Comparison of ENCODE assay signal across 8 cellular contexts in the genomic region with DNA sequence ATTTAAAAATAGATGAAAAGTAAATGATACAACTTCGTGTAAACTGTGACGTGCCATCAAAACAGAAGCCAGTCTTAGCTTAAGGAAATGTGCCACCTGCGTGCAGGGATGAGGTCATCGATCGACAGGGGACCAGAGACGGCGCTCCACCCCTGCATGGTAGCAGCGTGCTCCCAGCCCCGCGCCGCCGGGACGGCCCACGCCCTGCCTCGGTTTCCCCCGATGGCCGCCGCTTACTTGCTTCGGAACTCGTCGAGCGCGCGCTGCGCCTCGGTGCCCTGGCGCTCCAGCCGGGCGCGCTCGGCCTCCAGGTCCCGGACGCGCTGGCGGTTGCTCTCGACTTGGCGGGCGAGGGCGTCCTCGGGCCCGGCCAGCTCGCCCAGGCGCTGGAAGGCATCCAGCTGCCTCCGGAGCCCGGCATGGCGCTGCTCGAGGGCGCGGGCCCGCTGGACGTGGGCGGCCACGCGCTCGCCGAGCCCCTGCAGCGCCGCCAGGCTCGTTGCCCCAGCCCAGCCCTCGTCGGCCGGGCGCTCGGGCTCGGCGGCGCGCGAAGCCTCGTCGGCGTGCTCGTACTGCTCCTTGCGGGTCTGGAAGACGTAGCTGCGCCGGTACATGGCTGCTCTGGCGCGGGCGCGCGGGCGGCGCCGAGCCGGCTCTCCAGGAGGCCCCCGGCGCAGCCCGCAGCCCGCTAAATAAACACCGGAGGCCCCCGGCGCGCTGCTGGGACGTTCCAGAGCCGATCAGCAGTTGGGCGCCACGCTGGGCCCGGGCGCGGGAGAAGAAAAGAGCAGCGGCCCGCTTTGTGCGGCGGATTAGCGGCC. TPM values are rescaled to one million over a fixed set of nuclear protein-coding genes. Genes with fewer than 3 reads are reported as not detected.
A peak's percentile ranks its signal among the peaks of the same experiment; 100 is the strongest.
DNase-seq lines count a peak whose midpoint lies in the region; ATAC-seq and TF ChIP-seq lines count a peak whose summit lies in the region.

BFSP1 (minus strand) TSS at position 664 of the 821 bp plus-strand sequence; CDS start at position 614, 50 bp downstream.

- peak within 1 kb of the TSS; percentile 68 for H3K4me3 ChIP-seq in HUES64 (ENCODE audit: low read length)
- peak within 1 kb of the TSS; percentile 33 for H3K4me3 ChIP-seq in cardiac muscle cell
- peak within 1 kb of the TSS; percentile 55 for H3K4me3 ChIP-seq in ovary

- peaks cover 22% of the 10 kb centered on the region for H3K27me3 Mint-ChIP-seq in activated naive CD8-positive, alpha-beta T cell

- no peak for ATAC-seq in GM18861 (IDR thresholded peaks at IDR 0.05; ENCODE audit: unreplicated experiment)

- H3K9ac ChIP-seq in HUES64 (ENCODE audit: low read depth, low read length): peak within 1 kb of the TSS; percentile 89

- H3K27me3 ChIP-seq in HUES64 (ENCODE audit: insufficient read depth, low read length): peaks cover 37% of the 10 kb centered on the region
- no peaks in the 10 kb centered on the region for H3K27me3 ChIP-seq in cardiac muscle cell
- no peaks in the 10 kb centered on the region for H3K27me3 ChIP-seq in ovary

- H3K27ac ChIP-seq in HUES64 (ENCODE audit: low read depth, low read length) (peak within 1 kb of the TSS; percentile 87; the same call in 1 of the 2 replicates), cardiac muscle cell (peak within 1 kb of the TSS; percentile 84), ovary (peak within 1 kb of the TSS; percentile 56 to 67)

- H3K9me3 ChIP-seq in HUES64 (ENCODE audit: insufficient read depth, low read depth, low read length) (no peaks in the 10 kb centered on the region), cardiac muscle cell (ENCODE audit: low read depth) (no peaks in the 10 kb centered on the region), ovary (no peaks in the 10 kb centered on the region)

- no peak for TF ChIP-seq POLR2A in ovary (IDR thresholded peaks at IDR 0.05)

- TF ChIP-seq CTCF in cardiac muscle cell (IDR thresholded peaks at IDR 0.05; ENCODE audit: low read depth, low read length) (no peak), ovary (IDR thresholded peaks at IDR 0.05) (no peak)

- H3K9me3 Mint-ChIP-seq in activated naive CD8-positive, alpha-beta T cell (ENCODE audit: low read depth): no peaks in the 10 kb centered on the region

- H3K36me3 ChIP-seq in HUES64 (ENCODE audit: insufficient read depth, low read length): no peaks in the 10 kb centered on the region
- no peaks in the 10 kb centered on the region for H3K36me3 ChIP-seq in cardiac muscle cell
- no peaks in the 10 kb centered on the region for H3K36me3 ChIP-seq in ovary

- H3K4me3 Mint-ChIP-seq in activated naive CD8-positive, alpha-beta T cell: peak within 1 kb of the TSS; percentile 86

- peaks cover 8% of the 10 kb centered on the region for H3K4me1 Mint-ChIP-seq in activated naive CD8-positive, alpha-beta T cell (ENCODE audit: low read depth)

- peak; percentile 69 for DNase-seq in Daoy (ENCODE audit: low read depth)
- peak; percentile 74 for DNase-seq in RPMI8226
- DNase-seq in cardiac muscle cell (ENCODE audit: low read depth in 1 of 2, low spot score in 1 of 2): peak; percentile 77 to 80
- DNase-seq in ovary: peak; percentile 39 to 80 (median 73)
- peak; percentile 50 for DNase-seq in ureter (ENCODE audit: low spot score)

- no peak for TF ChIP-seq EP300 in ovary (IDR thresholded peaks at IDR 0.05)

- H3K4me1 ChIP-seq in HUES64 (ENCODE audit: insufficient read depth, low read length): peaks cover 16% of the 10 kb centered on the region
- H3K4me1 ChIP-seq in cardiac muscle cell (ENCODE audit: low read depth): peaks cover 10% of the 10 kb centered on the region
- peaks cover 3% of the 10 kb centered on the region for H3K4me1 ChIP-seq in ovary (ENCODE audit: insufficient read depth)

- peak within 1 kb of the TSS; percentile 73 for H3K27ac Mint-ChIP-seq in activated naive CD8-positive, alpha-beta T cell

- no peaks in the 10 kb centered on the region for H3K36me3 Mint-ChIP-seq in activated naive CD8-positive, alpha-beta T cell

- WGBS in HUES64: under 1% methylated on average over 106 of the region's 106 CpGs
- WGBS in ovary, 3 donors: 1 to 2% (median 1%) methylated on average over 59 to 106 of the region's 106 CpGs

- intact Hi-C loops in ovary (cut with DNase I): loop anchor here in 2 of 4 donors (10.0 kb wide), 2 partner anchors 364 to 464 kb away; no protein-coding TSS in a partner anchor

RNA-seq across cellular contexts. Expression of gene BFSP1, which starts in this region (rescaled TPM):
- 0.42 and 4.2 TPM in 2 replicates for total RNA-seq in Daoy (2014; rRNA removed; shearing (Covaris generic))
- 4.0 TPM for polyA plus RNA-seq in HUES64 (2013, experiment 1 of 2)
- 4.2 TPM for polyA plus RNA-seq in HUES64 (2013, experiment 2 of 2)
- total RNA-seq in cardiac muscle cell (3.2 and 7.1 TPM in 2 replicates), ovary (1 to 10 TPM in 6 of 7 donors, under 1 TPM in 1; 0.92 to 4.9 (median 1.3) TPM), ureter (1.0 TPM)
- polyA plus RNA-seq in cardiac muscle cell (4.9 and 5.3 TPM in 2 replicates), ovary (1 to 10 TPM; 1.5 to 4.1 TPM)
